Comparison of ENCODE assay signal across 1 cellular context in genomic region chr20:50509923-50510705, GRCh38.
TF ChIP-seq lines count a peak whose summit lies in the region.

Gene PTPN1 (plus strand): TSS chr20:50510383. CDS start chr20:50510528, 145 bp downstream.

TF ChIP-seq in HepG2, 621 proteins besides CTCF, POLR2A, EP300 and RAD21 (continued from another document and continues in another):
- TF ChIP-seq CERS6 (CRISPR knock-in tag; IDR thresholded peaks at IDR 0.05) (peak; percentile 62; the same call in 1 of the 2 replicates), HBP1 (CRISPR knock-in tag; IDR thresholded peaks at IDR 0.05; ENCODE audit: low read depth) (peak; percentile 78; the same call in 1 of the 2 replicates), ZNF44 (CRISPR knock-in tag; IDR thresholded peaks at IDR 0.05) (0 out of 2 replicates have a peak, but pooled peaks have one; percentile 67), HDAC2 (CRISPR knock-in tag; IDR thresholded peaks at IDR 0.05) (peak; percentile 48), NFKBIZ (CRISPR knock-in tag; IDR thresholded peaks at IDR 0.05) (no peak; the same call in 1 of the 2 replicates), ELK4 (CRISPR knock-in tag; IDR thresholded peaks at IDR 0.05; ENCODE audit: borderline replicate concordance) (peak; percentile 76; the same call in 1 of the 2 replicates), MAFG (CRISPR knock-in tag; IDR thresholded peaks at IDR 0.05) (no peak), GTF3A (CRISPR knock-in tag; conservative IDR thresholded peaks at IDR 0.05) (no peak), RNF2 (conservative IDR thresholded peaks at IDR 0.05; ENCODE audit: low read depth) (peak; percentile 78), KDM6A (CRISPR knock-in tag; IDR thresholded peaks at IDR 0.05; ENCODE audit: low read depth) (no peak; the same call in 1 of the 2 replicates), PRPF4 (IDR thresholded peaks at IDR 0.05; ENCODE audit: low read depth, low read length, poor library complexity, severe bottlenecking) (no peak), ZNF639 (CRISPR knock-in tag; conservative IDR thresholded peaks at IDR 0.05) (peak; percentile 18; the same call in 1 of the 2 replicates), ZSCAN12 (CRISPR knock-in tag; IDR thresholded peaks at IDR 0.05) (no peak), BHLHE40 (IDR thresholded peaks at IDR 0.05; ENCODE audit: low read length) (peak; percentile 28; the same call in 1 of the 2 replicates), ARID4A (CRISPR knock-in tag; IDR thresholded peaks at IDR 0.05; ENCODE audit: borderline replicate concordance) (peak; percentile 100), ZNF766 (CRISPR knock-in tag; IDR thresholded peaks at IDR 0.05; ENCODE audit: borderline replicate concordance) (no peak; the same call in 1 of the 2 replicates), ZNF280B (CRISPR knock-in tag; IDR thresholded peaks at IDR 0.05; ENCODE audit: borderline replicate concordance) (peak; percentile 90), ZNF468 (CRISPR knock-in tag; IDR thresholded peaks at IDR 0.05) (no peak), ZBTB3 (CRISPR knock-in tag; IDR thresholded peaks at IDR 0.05; ENCODE audit: borderline replicate concordance, low read depth) (no peak), RERE (CRISPR knock-in tag; IDR thresholded peaks at IDR 0.05; ENCODE audit: low read depth) (no peak), SAFB2 (CRISPR knock-in tag; IDR thresholded peaks at IDR 0.05; ENCODE audit: borderline replicate concordance, low read depth) (peak; percentile 79), MAFK (conservative IDR thresholded peaks at IDR 0.05 in 1 of 2, IDR thresholded peaks at IDR 0.05 in 1 of 2; ENCODE audit: low read length in 2 of 2) (no peak), EHMT2 (IDR thresholded peaks at IDR 0.05; ENCODE audit: borderline replicate concordance, low read depth, low read length) (no peak), NR2C2 (CRISPR knock-in tag; IDR thresholded peaks at IDR 0.05; ENCODE audit: borderline replicate concordance) (peak; percentile 80), PRDM10 (CRISPR knock-in tag; IDR thresholded peaks at IDR 0.05; ENCODE audit: low read depth) (peak; percentile 36), JUN (CRISPR knock-in tag; IDR thresholded peaks at IDR 0.05) (no peak; the same call in 1 of the 2 replicates)
